Comparison of ENCODE assay signal across 13 cellular contexts in the genomic region with DNA sequence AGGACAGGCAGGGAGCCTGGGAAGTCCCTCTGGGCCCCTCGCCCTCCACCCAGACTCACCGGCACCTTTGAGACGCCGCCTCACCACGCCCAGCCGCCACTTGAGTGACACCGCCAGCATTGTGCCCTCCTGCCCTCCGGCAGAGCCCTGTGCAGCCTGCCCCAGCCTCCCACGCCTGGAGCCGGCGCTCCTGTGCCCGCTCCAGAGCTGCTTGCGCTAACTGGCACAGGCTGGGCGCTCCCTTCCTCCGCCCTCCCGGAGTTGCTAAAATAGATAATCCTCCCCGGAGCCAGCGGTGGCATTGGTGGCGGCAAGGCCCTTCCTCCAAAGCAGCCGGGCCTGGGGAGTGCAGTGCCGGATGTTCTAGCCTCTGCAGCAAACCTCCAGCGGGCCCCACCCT. TPM values are rescaled to one million over a fixed set of nuclear protein-coding genes. Genes with fewer than 3 reads are reported as not detected.
A peak's percentile ranks its signal among the peaks of the same experiment; 100 is the strongest.
DNase-seq lines count a peak whose midpoint lies in the region; ATAC-seq lines count a peak whose summit lies in the region.
"Had no signal": no experiment of that assay in that cellular context is flagged by ENCODE, and none has a peak within 500 bp of the region (broad histone marks: within the 10 kb centered on the region; RNA-seq: fewer than 3 reads in every experiment).

No MANE protein-coding gene starts in this region.

- H3K4me1 Mint-ChIP-seq in activated T-cell treated with anti-CD3 and anti-CD28 coated beads, Interleukin-2, amount 50 U/mL, for 24 hours (ENCODE audit: low read depth), result peaks cover 6% of the 10 kb centered on the region
- H3K4me1 Mint-ChIP-seq in activated T-helper 1 cell treated with anti-CD3 and anti-CD28 coated beads, Interleukin-12 subunit alpha, Interleukin-12 subunit beta, Interleukin-2, Interleukin-4 antibody, amounts not matched to agents 30 ng/mL and 10 ng/mL and 1 ng/mL, durations not matched to agents 14 hours and 24 hours and 36 hours (ENCODE audit: low read depth), result peaks cover 5% of the 10 kb centered on the region

- ATAC-seq in stimulated activated naive CD8-positive, alpha-beta T cell treated with anti-CD3 and anti-CD28 coated beads, Interleukin-15, Interleukin-2, amounts not matched to agents 100 U/mL and 50 U/mL, for 24 hours, result peak; percentile 19
- ATAC-seq in HG02840 (IDR thresholded peaks at IDR 0.05; ENCODE audit: low FRiP score, unreplicated experiment), result no peak
- ATAC-seq in HG02571 (IDR thresholded peaks at IDR 0.05; ENCODE audit: unreplicated experiment), result no peak

- H3K27ac Mint-ChIP-seq in activated T-cell treated with anti-CD3 and anti-CD28 coated beads, Interleukin-2, amount 50 U/mL, for 24 hours, result no peak overlapping the region
- H3K27ac Mint-ChIP-seq in activated T-helper 1 cell treated with anti-CD3 and anti-CD28 coated beads, Interleukin-12 subunit alpha, Interleukin-12 subunit beta, Interleukin-2, Interleukin-4 antibody, amounts not matched to agents 30 ng/mL and 10 ng/mL and 1 ng/mL, durations not matched to agents 14 hours and 24 hours and 36 hours, result no peak overlapping the region
- H3K27ac Mint-ChIP-seq: activated CD4-positive, alpha-beta memory T cell treated with anti-CD3 and anti-CD28 coated beads for 36 hours; nephron had no signal

- intact Hi-C loops in activated T-helper 1 cell treated with anti-CD3 and anti-CD28 coated beads, Interleukin-12 subunit alpha, Interleukin-12 subunit beta, Interleukin-2, Interleukin-4 antibody, amounts not matched to agents 30 ng/mL and 10 ng/mL and 1 ng/mL, durations not matched to agents 14 hours and 24 hours and 36 hours (cut with micrococcal nuclease), result no loop called here

- no peaks in the 10 kb centered on the region for H3K36me3 Mint-ChIP-seq in activated T-cell treated with anti-CD3 and anti-CD28 coated beads, Interleukin-2, amount 50 U/mL, for 24 hours (ENCODE audit: low read depth)
- H3K36me3 Mint-ChIP-seq in activated T-helper 1 cell treated with anti-CD3 and anti-CD28 coated beads, Interleukin-12 subunit alpha, Interleukin-12 subunit beta, Interleukin-2, Interleukin-4 antibody, amounts not matched to agents 30 ng/mL and 10 ng/mL and 1 ng/mL, durations not matched to agents 14 hours and 24 hours and 36 hours (ENCODE audit: low read depth), result no peaks in the 10 kb centered on the region
- H3K36me3 Mint-ChIP-seq: activated CD4-positive, alpha-beta memory T cell treated with anti-CD3 and anti-CD28 coated beads for 36 hours had no signal

- DNase-seq in activated T-cell treated with anti-CD3 and anti-CD28 coated beads, Interleukin-2, amount 50 U/mL, for 24 hours, result peak; percentile 32
- DNase-seq in activated T-cell treated with anti-CD3 and anti-CD28 coated beads for 4 hours (no peak), iPS-NIHi7 (ENCODE audit: extremely low spot score) (peak; percentile 41), NCI-H187 treated with DMSO at 0.1 percent for 48 hours (lab: John Stamatoyannopoulos, UW) (no peak)
- DNase-seq in activated T-helper 1 cell treated with anti-CD3 and anti-CD28 coated beads, Interleukin-12 subunit alpha, Interleukin-12 subunit beta, Interleukin-2, Interleukin-4 antibody, amounts not matched to agents 30 ng/mL and 10 ng/mL and 1 ng/mL, durations not matched to agents 14 hours and 24 hours and 36 hours (ENCODE audit: low spot score), result no peak
- no peak for DNase-seq in stimulated activated naive CD8-positive, alpha-beta T cell treated with anti-CD3 and anti-CD28 coated beads, Interleukin-15, Interleukin-2, amounts not matched to agents 100 U/mL and 50 U/mL, for 24 hours
- DNase-seq: activated CD4-positive, alpha-beta memory T cell treated with anti-CD3 and anti-CD28 coated beads for 36 hours; KG1; NCI-H446; SHP77 treated with DMSO at 0.1 percent for 48 hours had no signal

- H3K27me3 Mint-ChIP-seq in activated T-cell treated with anti-CD3 and anti-CD28 coated beads, Interleukin-2, amount 50 U/mL, for 24 hours, result peaks cover 53% of the 10 kb centered on the region
- peaks cover 25% of the 10 kb centered on the region for H3K27me3 Mint-ChIP-seq in activated T-helper 1 cell treated with anti-CD3 and anti-CD28 coated beads, Interleukin-12 subunit alpha, Interleukin-12 subunit beta, Interleukin-2, Interleukin-4 antibody, amounts not matched to agents 30 ng/mL and 10 ng/mL and 1 ng/mL, durations not matched to agents 14 hours and 24 hours and 36 hours (ENCODE audit: insufficient read depth)

- no peak overlapping the region for H3K4me3 Mint-ChIP-seq in activated T-cell treated with anti-CD3 and anti-CD28 coated beads, Interleukin-2, amount 50 U/mL, for 24 hours
- peak overlapping the region; percentile 58 for H3K4me3 Mint-ChIP-seq in activated T-helper 1 cell treated with anti-CD3 and anti-CD28 coated beads, Interleukin-12 subunit alpha, Interleukin-12 subunit beta, Interleukin-2, Interleukin-4 antibody, amounts not matched to agents 30 ng/mL and 10 ng/mL and 1 ng/mL, durations not matched to agents 14 hours and 24 hours and 36 hours
- H3K4me3 Mint-ChIP-seq: activated CD4-positive, alpha-beta memory T cell treated with anti-CD3 and anti-CD28 coated beads for 36 hours had no signal

- H3K9me3 Mint-ChIP-seq in activated T-cell treated with anti-CD3 and anti-CD28 coated beads, Interleukin-2, amount 50 U/mL, for 24 hours, result no peaks in the 10 kb centered on the region
- H3K9me3 Mint-ChIP-seq in activated T-helper 1 cell treated with anti-CD3 and anti-CD28 coated beads, Interleukin-12 subunit alpha, Interleukin-12 subunit beta, Interleukin-2, Interleukin-4 antibody, amounts not matched to agents 30 ng/mL and 10 ng/mL and 1 ng/mL, durations not matched to agents 14 hours and 24 hours and 36 hours, result no peaks in the 10 kb centered on the region
- H3K9me3 Mint-ChIP-seq: activated CD4-positive, alpha-beta memory T cell treated with anti-CD3 and anti-CD28 coated beads for 36 hours; nephron had no signal

RNA-seq across cellular contexts. Expression of a gene that starts 15.7 kb away (rescaled TPM):
- total RNA-seq in activated T-helper 1 cell treated with anti-CD3 and anti-CD28 coated beads, Interleukin-12 subunit alpha, Interleukin-12 subunit beta, Interleukin-2, Interleukin-4 antibody, amounts not matched to agents 30 ng/mL and 10 ng/mL and 1 ng/mL, durations not matched to agents 14 hours and 24 hours and 36 hours, result not detected in 2 replicates
- total RNA-seq: activated CD4-positive, alpha-beta memory T cell treated with anti-CD3 and anti-CD28 coated beads for 36 hours had no signal

Comparison
In these comparisons a context has a peak if more than half of its experiments do, and no peak if none do; other contexts are left out.
1. DNase-seq: peak in activated T-cell treated with anti-CD3 and anti-CD28 coated beads, Interleukin-2, amount 50 U/mL, for 24 hours (single experiment) and iPS-NIHi7 (single experiment); none in activated T-cell treated with anti-CD3 and anti-CD28 coated beads for 4 hours (single experiment), activated T-helper 1 cell treated with anti-CD3 and anti-CD28 coated beads, Interleukin-12 subunit alpha, Interleukin-12 subunit beta, Interleukin-2, Interleukin-4 antibody, amounts not matched to agents 30 ng/mL and 10 ng/mL and 1 ng/mL, durations not matched to agents 14 hours and 24 hours and 36 hours (single experiment), stimulated activated naive CD8-positive, alpha-beta T cell treated with anti-CD3 and anti-CD28 coated beads, Interleukin-15, Interleukin-2, amounts not matched to agents 100 U/mL and 50 U/mL, for 24 hours (single experiment) and NCI-H187 treated with DMSO at 0.1 percent for 48 hours (single experiment).